In the genomic region with DNA sequence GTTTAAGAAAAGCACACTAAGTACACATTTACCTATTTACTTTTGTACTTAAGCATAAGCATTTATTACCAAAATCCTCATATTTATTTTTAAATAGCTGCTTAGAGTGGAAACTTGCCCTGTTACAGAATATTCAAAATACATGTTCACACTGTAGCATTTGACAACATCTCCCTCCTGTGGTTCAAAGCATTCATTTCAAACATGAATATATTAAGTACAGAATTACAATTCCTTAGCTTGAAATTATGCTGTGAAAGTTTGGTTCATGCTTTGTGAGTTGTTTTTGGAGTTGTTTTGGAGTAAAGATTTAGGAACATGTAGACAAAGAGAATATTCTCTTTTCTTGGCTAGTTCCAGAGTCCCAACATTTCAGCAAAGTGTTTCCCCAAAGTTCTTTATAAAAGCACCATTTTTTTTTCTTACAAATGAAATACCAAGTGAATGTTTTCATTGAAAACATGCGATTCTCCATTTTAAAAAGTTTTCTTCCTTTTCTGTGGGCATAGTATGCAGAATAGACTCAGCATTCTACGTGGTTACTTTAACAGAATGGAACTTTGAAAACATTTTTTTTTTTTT, we compare ENCODE assay signal across 8 cellular contexts. TPM values are rescaled to one million over a fixed set of nuclear protein-coding genes. Genes with fewer than 3 reads are reported as not detected.
DNase-seq lines count a peak whose midpoint lies in the region; TF ChIP-seq lines count a peak whose summit lies in the region.

No MANE protein-coding gene starts in this region.

- no peak overlapping the region for H2AK5ac ChIP-seq in mesendoderm (ENCODE audit: low read length)

- H3K79me2 ChIP-seq in mesendoderm (ENCODE audit: control insufficient read depth, insufficient read depth, low read length) = no peaks in the 10 kb centered on the region

- peak overlapping the region; percentile 65 for H3K27ac Mint-ChIP-seq in activated naive CD4-positive, alpha-beta T cell treated with anti-CD3 and anti-CD28 coated beads for 36 hours
- H3K27ac Mint-ChIP-seq in progenitor cell of endocrine pancreas = peak overlapping the region; percentile 20

- H2BK120ac ChIP-seq in mesendoderm (ENCODE audit: low read depth, low read length) = no peak overlapping the region

- H3K27ac ChIP-seq in Peyer's patch (no peak overlapping the region), mesendoderm (ENCODE audit: low read depth, low read length) (no peak overlapping the region)

- WGBS in mesendoderm (ENCODE audit: extremely low coverage, insufficient coverage, low lambda C conversion rate) = no CpG with 5 or more reads among the region's 2 CpGs

- intact Hi-C loops in activated naive CD4-positive, alpha-beta T cell treated with anti-CD3 and anti-CD28 coated beads for 36 hours (cut with micrococcal nuclease) = loop anchor here (1.0 kb wide), 3 partner anchors 106 to 338 kb away; no protein-coding TSS in a partner anchor

- H3K4ac ChIP-seq in mesendoderm (ENCODE audit: low read depth, low read length) = no peak overlapping the region

- no peaks in the 10 kb centered on the region for H3K27me3 Mint-ChIP-seq in activated naive CD4-positive, alpha-beta T cell treated with anti-CD3 and anti-CD28 coated beads for 36 hours (ENCODE audit: low read depth)
- H3K27me3 Mint-ChIP-seq in progenitor cell of endocrine pancreas = no peaks in the 10 kb centered on the region

- DNase-seq in activated naive CD4-positive, alpha-beta T cell treated with anti-CD3 and anti-CD28 coated beads for 36 hours = no peak
- no peak for DNase-seq in activated naive CD4-positive, alpha-beta T cell (lab: John Stamatoyannopoulos, UW)
- DNase-seq in Peyer's patch = no peak
- DNase-seq in epithelial cell of esophagus (ENCODE audit: low read depth) = peak; percentile 67
- DNase-seq in progenitor cell of endocrine pancreas (ENCODE audit: low spot score, unreplicated experiment) = no peak
- no peak for DNase-seq in G401 (ENCODE audit: low spot score)
- no peak for DNase-seq in mesendoderm
- no peak for DNase-seq in OCI-M2 (lab: John Stamatoyannopoulos, UW; ENCODE audit: unreplicated experiment)

- H3K56ac ChIP-seq in mesendoderm (ENCODE audit: low read length) = no peak overlapping the region

- H3K18ac ChIP-seq in mesendoderm (ENCODE audit: low read length) = no peak overlapping the region

- H3K36me3 ChIP-seq in Peyer's patch (peaks cover 0 to 22% (median 0%) of the 10 kb centered on the region in 3 donors), mesendoderm (ENCODE audit: control insufficient read depth, insufficient read depth, low read length) (peaks cover 2% of the 10 kb centered on the region)

- no peaks in the 10 kb centered on the region for H3K79me1 ChIP-seq in mesendoderm (ENCODE audit: low read length)

- H4K8ac ChIP-seq in mesendoderm (ENCODE audit: low read depth, low read length) = no peak overlapping the region

- H3K4me3 ChIP-seq in Peyer's patch = no peak overlapping the region
- H3K4me3 ChIP-seq in epithelial cell of esophagus (ENCODE audit: low read length) = no peak overlapping the region
- no peak overlapping the region for H3K4me3 ChIP-seq in mesendoderm (ENCODE audit: low read length)

- CTCF ChIA-PET in activated naive CD4-positive, alpha-beta T cell treated with anti-CD3 and anti-CD28 coated beads for 36 hours (lab: Charles Lee) = interaction anchor here (1.0 to 1.6 kb wide), 9 partner anchors 10 to 152 kb away, joined by 3 to 11 read pairs (median 4); partner anchors contain the start of genes PTRH2 and VMP1

- peaks cover 21% of the 10 kb centered on the region for H3K4me1 Mint-ChIP-seq in activated naive CD4-positive, alpha-beta T cell treated with anti-CD3 and anti-CD28 coated beads for 36 hours (ENCODE audit: low read depth)
- H3K4me1 Mint-ChIP-seq in progenitor cell of endocrine pancreas (ENCODE audit: low read depth) = peaks cover 16% of the 10 kb centered on the region

- no peak overlapping the region for H3K4me3 Mint-ChIP-seq in activated naive CD4-positive, alpha-beta T cell treated with anti-CD3 and anti-CD28 coated beads for 36 hours
- H3K4me3 Mint-ChIP-seq in progenitor cell of endocrine pancreas (ENCODE audit: low read depth) = no peak overlapping the region

- H3K4me1 ChIP-seq in Peyer's patch (no peaks in the 10 kb centered on the region), mesendoderm (ENCODE audit: control insufficient read depth, low read depth, low read length) (peaks cover 2% of the 10 kb centered on the region)

- H3K9me3 Mint-ChIP-seq in activated naive CD4-positive, alpha-beta T cell treated with anti-CD3 and anti-CD28 coated beads for 36 hours = no peaks in the 10 kb centered on the region
- H3K9me3 Mint-ChIP-seq in progenitor cell of endocrine pancreas (ENCODE audit: low read depth) = peaks cover 3% of the 10 kb centered on the region

- no peak overlapping the region for H3K9ac ChIP-seq in mesendoderm (ENCODE audit: low read length)

- in situ Hi-C loops in G401 (cut with HindIII; ENCODE audit: low sequenced_read_pairs) = no loop called here

- no peak overlapping the region for H4K5ac ChIP-seq in mesendoderm (ENCODE audit: low read length)

- H3K4me2 ChIP-seq in mesendoderm (ENCODE audit: low read length) = no peak overlapping the region

- H3K27me3 ChIP-seq in Peyer's patch (no peaks in the 10 kb centered on the region), mesendoderm (ENCODE audit: insufficient read depth, low read length, poor library complexity) (no peaks in the 10 kb centered on the region)

- no peak overlapping the region for H2BK15ac ChIP-seq in mesendoderm (replicated peaks; ENCODE audit: low read depth)

- H3K9me3 ChIP-seq in Peyer's patch = no peaks in the 10 kb centered on the region

- H2BK5ac ChIP-seq in mesendoderm (ENCODE audit: low read length) = no peak overlapping the region

- TF ChIP-seq CTCF in Peyer's patch (IDR thresholded peaks at IDR 0.05) (peak in 5 of 6 experiments; percentile 46 to 84 (median 72)), epithelial cell of esophagus (IDR thresholded peaks at IDR 0.05; ENCODE audit: insufficient read depth, low read depth, low read length, missing control alignments) (peak; percentile 55), progenitor cell of endocrine pancreas (IDR thresholded peaks at IDR 0.05; ENCODE audit: unreplicated experiment) (peak; percentile 54)

- H3K23ac ChIP-seq in mesendoderm (ENCODE audit: low read length) = no peak overlapping the region

- no peak for TF ChIP-seq POLR2A in Peyer's patch (IDR thresholded peaks at IDR 0.05)

- H3K36me3 Mint-ChIP-seq in activated naive CD4-positive, alpha-beta T cell treated with anti-CD3 and anti-CD28 coated beads for 36 hours (ENCODE audit: low read depth) = peaks cover 9% of the 10 kb centered on the region
- peaks cover 17% of the 10 kb centered on the region for H3K36me3 Mint-ChIP-seq in progenitor cell of endocrine pancreas (ENCODE audit: insufficient read depth)

RNA-seq across cellular contexts. Expression of gene TUBD1, which starts 33.2 kb away (rescaled TPM):
- 10 to 100 TPM; 15.2 to 15.4 TPM for total RNA-seq in activated naive CD4-positive, alpha-beta T cell treated with anti-CD3 and anti-CD28 coated beads for 36 hours
- total RNA-seq in Peyer's patch (10 to 100 TPM in 1 of 4 donors, 1 to 10 TPM in 3; 8.4 to 12.2 (median 9.5) TPM), progenitor cell of endocrine pancreas (31.7 and 31.8 TPM in 2 replicates)
- total RNA-seq in G401 (2014; rRNA removed; shearing (Covaris generic)) = 16.7 and 24.0 TPM in 2 replicates
- 14.9 TPM for polyA plus RNA-seq in mesendoderm (2013, experiment 1 of 2)
- 15.1 TPM for polyA plus RNA-seq in mesendoderm (2013, experiment 2 of 2)

RNA-seq across cellular contexts. Expression of gene RPS6KB1, which starts 33.4 kb away (rescaled TPM):
- 10 to 100 TPM; 42.1 to 48.5 TPM for total RNA-seq in activated naive CD4-positive, alpha-beta T cell treated with anti-CD3 and anti-CD28 coated beads for 36 hours
- total RNA-seq in Peyer's patch (10 to 100 TPM; 21.5 to 43.0 (median 29.9) TPM), progenitor cell of endocrine pancreas (48.9 and 53.8 TPM in 2 replicates)
- 16.6 and 23.0 TPM in 2 replicates for total RNA-seq in G401 (2014; rRNA removed; shearing (Covaris generic))
- polyA plus RNA-seq in mesendoderm (2013, experiment 1 of 2) = 13.3 TPM
- polyA plus RNA-seq in mesendoderm (2013, experiment 2 of 2) = 13.3 TPM
